ENCODE assay signal across 24 cellular contexts in genomic region chr5:66015296-66015960, GRCh38.
DNase-seq lines count a peak whose midpoint lies in the region; ATAC-seq, FAIRE-seq and TF ChIP-seq lines count a peak whose summit lies in the region.
"Had no signal": no experiment of that assay in that cellular context is flagged by ENCODE, and none has a peak within 500 bp of the region (broad histone marks: within the 10 kb centered on the region; RNA-seq: fewer than 3 reads in every experiment).

No MANE protein-coding gene starts in this region.

- no peaks in the 10 kb centered on the region for H3K9me3 Mint-ChIP-seq in CD8-positive, alpha-beta T cell
- H3K9me3 Mint-ChIP-seq: CD4-positive, CD25-positive, alpha-beta regulatory T cell; HFFc6 had no signal

- H4K20me1 ChIP-seq in endothelial cell of umbilical vein (replicated peaks; ENCODE audit: control insufficient read depth, extremely low read depth, insufficient read depth, low read length), result no peaks in the 10 kb centered on the region

- no peak for DNase-seq in CD8-positive, alpha-beta T cell
- no peak for DNase-seq in Panc1 (ENCODE audit: low read depth, low spot score)
- DNase-seq in endothelial cell of umbilical vein (ENCODE audit: low read depth, low spot score), result peak; percentile 10
- no peak for DNase-seq in WERI-Rb-1
- no peak for DNase-seq in neuronal stem cell (ENCODE audit: low spot score)
- no peak for DNase-seq in NCI-H2029 treated with DMSO at 0.1 percent for 48 hours (lab: John Stamatoyannopoulos, UW)
- DNase-seq: ACHN; AML-193; CD4-positive, CD25-positive, alpha-beta regulatory T cell; DND-41; GOT3; HFFc6; NCI-H1105 treated with DMSO at 0.1 percent for 48 hours; NCI-H1694 treated with DMSO at 0.1 percent for 48 hours; NCI-H226; NCI-H526; PC-9; T-helper 1 cell had no signal

- TF ChIP-seq CTCF in 22Rv1 (IDR thresholded peaks at IDR 0.05), result no peak
- TF ChIP-seq CTCF in CD8-positive, alpha-beta T cell (IDR thresholded peaks at IDR 0.05), result no peak
- TF ChIP-seq CTCF in Panc1 (IDR thresholded peaks at IDR 0.05), result no peak
- TF ChIP-seq CTCF in endothelial cell of umbilical vein (IDR thresholded peaks at IDR 0.05; ENCODE audit: extremely low read depth in 1 of 2, insufficient read depth in 1 of 2, low read depth in 1 of 2, low read length in 2 of 2), result no peak
- TF ChIP-seq CTCF in WERI-Rb-1 (IDR thresholded peaks at IDR 0.05; ENCODE audit: low read depth, low read length), result no peak

- dilution Hi-C loops in endothelial cell of umbilical vein (cut with MboI; ENCODE audit: extremely low pct_ligation_motif_present, low sequenced_read_pairs), result no loop called here

- intact Hi-C loops in CD8-positive, alpha-beta T cell (cut with DNase I, micrococcal nuclease), result loop anchor here (5.0 kb wide), 1 partner anchor 253 kb away; no protein-coding TSS in a partner anchor
- intact Hi-C loops in Panc1 (cut with micrococcal nuclease; ENCODE audit: unreplicated experiment), result no loop called here
- intact Hi-C loops in endothelial cell of umbilical vein (cut with micrococcal nuclease), result no loop called here

- peaks cover 51% of the 10 kb centered on the region for H3K4me1 Mint-ChIP-seq in CD8-positive, alpha-beta T cell (ENCODE audit: low read depth)

- H2BK5ac ChIP-seq in neuronal stem cell (ENCODE audit: low read length), result no peak overlapping the region

- H3K18ac ChIP-seq in neuronal stem cell (ENCODE audit: low read length), result no peak overlapping the region

- H3K9me3 ChIP-seq in CD8-positive, alpha-beta T cell (ENCODE audit: low read length), result no peaks in the 10 kb centered on the region
- H3K9me3 ChIP-seq in Panc1 (ENCODE audit: control insufficient read depth, insufficient read depth, low read depth, low read length) (no peaks in the 10 kb centered on the region), endothelial cell of umbilical vein (replicated peaks; ENCODE audit: control insufficient read depth, insufficient read depth, low read length) (no peaks in the 10 kb centered on the region), WERI-Rb-1 (ENCODE audit: severe bottlenecking) (no peaks in the 10 kb centered on the region), neuronal stem cell (replicated peaks in 1 of 2; ENCODE audit: control insufficient read depth in 2 of 2, insufficient read depth in 1 of 2, low read depth in 1 of 2, low read length in 2 of 2) (peaks cover 0 to 8% of the 10 kb centered on the region in 2 donors)

- no peak for ATAC-seq in CD8-positive, alpha-beta T cell
- ATAC-seq in Panc1 (peak; percentile 66; the same call in 1 of the 2 replicates), HG03039 (IDR thresholded peaks at IDR 0.05; ENCODE audit: unreplicated experiment) (no peak)
- ATAC-seq: GM12878, Right ventricle myocardium inferior had no signal

- H3K27ac ChIP-seq in 22Rv1, result 0 out of 2 replicates have a peak overlapping the region, but pooled peaks have one; percentile 4
- no peak overlapping the region for H3K27ac ChIP-seq in CD8-positive, alpha-beta T cell (ENCODE audit: low read depth, low read length)
- no peak overlapping the region for H3K27ac ChIP-seq in Panc1 (ENCODE audit: low read length)
- no peak overlapping the region for H3K27ac ChIP-seq in endothelial cell of umbilical vein (ENCODE audit: insufficient read depth, low read depth, low read length)
- no peak overlapping the region for H3K27ac ChIP-seq in WERI-Rb-1
- no peak overlapping the region for H3K27ac ChIP-seq in neuronal stem cell (replicated peaks; ENCODE audit: low read length)
- H3K27ac ChIP-seq: PC-9, SK-N-MC had no signal

- H3K4me1 ChIP-seq in CD8-positive, alpha-beta T cell (ENCODE audit: insufficient read depth, low read length), result peaks cover 9% of the 10 kb centered on the region
- H3K4me1 ChIP-seq in Panc1 (ENCODE audit: control insufficient read depth, insufficient read depth, low read length), result no peaks in the 10 kb centered on the region; the same call in 1 of the 2 replicates
- no peaks in the 10 kb centered on the region for H3K4me1 ChIP-seq in endothelial cell of umbilical vein (ENCODE audit: control insufficient read depth, extremely low read depth, insufficient read depth, low read length)
- H3K4me1 ChIP-seq in neuronal stem cell (ENCODE audit: control insufficient read depth in 2 of 2, insufficient read depth in 1 of 2, low read depth in 1 of 2, low read length in 2 of 2), result no peaks in the 10 kb centered on the region

- no peak overlapping the region for H3K14ac ChIP-seq in neuronal stem cell (ENCODE audit: low read length)

- H2BK120ac ChIP-seq in neuronal stem cell (ENCODE audit: low read depth, low read length), result no peak overlapping the region

- H2BK12ac ChIP-seq in neuronal stem cell (ENCODE audit: low read length), result no peak overlapping the region

- H3K4me3 Mint-ChIP-seq in CD8-positive, alpha-beta T cell, result no peak overlapping the region
- H3K4me3 Mint-ChIP-seq: CD4-positive, CD25-positive, alpha-beta regulatory T cell; HFFc6; IgD-negative memory B cell had no signal

- H2BK15ac ChIP-seq in neuronal stem cell (ENCODE audit: low read length), result no peak overlapping the region

- H3K9ac ChIP-seq in endothelial cell of umbilical vein (replicated peaks; ENCODE audit: extremely low read depth, insufficient read depth, low read length), result no peak overlapping the region
- no peak overlapping the region for H3K9ac ChIP-seq in neuronal stem cell (ENCODE audit: low read depth, low read length, poor library complexity)

- H3K27ac Mint-ChIP-seq in CD8-positive, alpha-beta T cell, result peak overlapping the region; percentile 7
- H3K27ac Mint-ChIP-seq: HFFc6 had no signal

- H3K4me3 ChIP-seq in CD8-positive, alpha-beta T cell (ENCODE audit: low read depth, low read length), result no peak overlapping the region
- no peak overlapping the region for H3K4me3 ChIP-seq in Panc1 (ENCODE audit: low read depth in 2 of 2, low read length in 2 of 2)
- no peak overlapping the region for H3K4me3 ChIP-seq in endothelial cell of umbilical vein (replicated peaks in 1 of 3; ENCODE audit: insufficient read depth in 1 of 3, low read depth in 1 of 3, low read length in 3 of 3)
- H3K4me3 ChIP-seq in WERI-Rb-1 (ENCODE audit: low read depth, low read length), result no peak overlapping the region
- H3K4me3 ChIP-seq in neuronal stem cell (ENCODE audit: low read length in 2 of 2), result no peak overlapping the region
- H3K4me3 ChIP-seq: GM12878, PC-9, SK-N-MC had no signal

- WGBS in neuronal stem cell (ENCODE audit: extremely low coverage in 2 of 2, insufficient read length in 2 of 2, insufficient replicate concordance in 1 of 2), 2 donors, result no CpG with 5 or more reads among the region's 5 CpGs

- no peaks in the 10 kb centered on the region for H3K9me1 ChIP-seq in endothelial cell of umbilical vein (replicated peaks; ENCODE audit: control insufficient read depth, extremely low read depth, insufficient read depth, low read length)

- in situ Hi-C loops in Panc1 (cut with HindIII; ENCODE audit: low pct_unique_long_range_greater_than_20kb, low sequenced_read_pairs), result no loop called here

- CTCF ChIA-PET in CD8-positive, alpha-beta T cell (lab: Charles Lee), result no interaction called here
- CTCF ChIA-PET in Panc1 (lab: Charles Lee), result no interaction called here
- CTCF ChIA-PET in endothelial cell of umbilical vein (lab: Charles Lee), result interaction anchor here (1.1 to 1.3 kb wide), 2 partner anchors 9 to 12 kb away, joined by 3 read pairs; no protein-coding TSS in a partner anchor

- no peak overlapping the region for H4K8ac ChIP-seq in neuronal stem cell (ENCODE audit: low read depth, low read length)

- no peak overlapping the region for H3K23ac ChIP-seq in neuronal stem cell (ENCODE audit: low read depth, low read length, poor library complexity)

- no peak overlapping the region for H4K91ac ChIP-seq in neuronal stem cell (ENCODE audit: low read depth, low read length, poor library complexity)

- H2AK5ac ChIP-seq in neuronal stem cell (ENCODE audit: low read depth, low read length), result no peak overlapping the region

- TF ChIP-seq POLR2A in endothelial cell of umbilical vein (IDR thresholded peaks at IDR 0.05; ENCODE audit: low read depth, low read length), result no peak

- no peak overlapping the region for H3K4me2 ChIP-seq in endothelial cell of umbilical vein (ENCODE audit: insufficient read depth, low read length)
- H3K4me2 ChIP-seq in neuronal stem cell (ENCODE audit: insufficient read depth, low read length, poor library complexity, severe bottlenecking), result no peak overlapping the region
- H3K4me2 ChIP-seq: PC-9 had no signal

- H3K36me3 ChIP-seq in CD8-positive, alpha-beta T cell (ENCODE audit: insufficient read depth, low read length), result peaks cover 4% of the 10 kb centered on the region
- H3K36me3 ChIP-seq in Panc1 (ENCODE audit: control insufficient read depth, insufficient read depth, low read length) (peaks cover 12% of the 10 kb centered on the region; the same call in 1 of the 2 replicates), endothelial cell of umbilical vein (ENCODE audit: control insufficient read depth in 2 of 2, extremely low read depth in 1 of 2, insufficient read depth in 2 of 2, low read length in 2 of 2) (peaks cover 0 to 3% of the 10 kb centered on the region in 2 experiments), WERI-Rb-1 (no peaks in the 10 kb centered on the region; the same call in none of the 2 replicates), neuronal stem cell (replicated peaks in 1 of 2; ENCODE audit: control insufficient read depth in 2 of 2, insufficient read depth in 2 of 2, low read length in 2 of 2) (peaks cover 0 to 79% of the 10 kb centered on the region in 2 donors)

- no peaks in the 10 kb centered on the region for H3K27me3 Mint-ChIP-seq in CD8-positive, alpha-beta T cell (ENCODE audit: low read depth)
- H3K27me3 Mint-ChIP-seq: CD4-positive, CD25-positive, alpha-beta regulatory T cell; IgD-negative memory B cell had no signal

- H3K36me3 Mint-ChIP-seq in CD8-positive, alpha-beta T cell, result peaks cover 55% of the 10 kb centered on the region

- peaks cover 7% of the 10 kb centered on the region for H3K79me2 ChIP-seq in endothelial cell of umbilical vein (ENCODE audit: control insufficient read depth, insufficient read depth, low read length)

- H2AFZ ChIP-seq in endothelial cell of umbilical vein (ENCODE audit: low read depth, low read length) (no peak overlapping the region), neuronal stem cell (ENCODE audit: low read length) (no peak overlapping the region)
- H2AFZ ChIP-seq: PC-9 had no signal

- no peaks in the 10 kb centered on the region for H3K27me3 ChIP-seq in CD8-positive, alpha-beta T cell (ENCODE audit: insufficient read depth, low read length)
- no peaks in the 10 kb centered on the region for H3K27me3 ChIP-seq in Panc1 (ENCODE audit: control insufficient read depth, insufficient read depth, low read length)
- no peaks in the 10 kb centered on the region for H3K27me3 ChIP-seq in endothelial cell of umbilical vein (ENCODE audit: control insufficient read depth in 2 of 2, insufficient read depth in 2 of 2, low read length in 2 of 2)
- H3K27me3 ChIP-seq in WERI-Rb-1 (ENCODE audit: insufficient read depth, low read depth, severe bottlenecking), result no peaks in the 10 kb centered on the region
- no peaks in the 10 kb centered on the region for H3K27me3 ChIP-seq in neuronal stem cell (ENCODE audit: control insufficient read depth in 3 of 3, insufficient read depth in 3 of 3, low read depth in 1 of 3, low read length in 3 of 3)

- H3K79me1 ChIP-seq in neuronal stem cell (ENCODE audit: low read depth, low read length), result no peaks in the 10 kb centered on the region

- no peak for FAIRE-seq in endothelial cell of umbilical vein (lab: Jason Lieb, UNC)
- FAIRE-seq: GM12878 had no signal

- BruUV-seq in Panc1 (replicated peaks; lab: Mats Ljungman, UMichigan) (no TSS peak), endothelial cell of umbilical vein (replicated peaks; lab: Mats Ljungman, UMichigan) (no TSS peak)

- POLR2A ChIA-PET in CD8-positive, alpha-beta T cell (lab: Charles Lee), result no interaction called here
- POLR2A ChIA-PET in Panc1 (lab: Charles Lee), result no interaction called here
- POLR2A ChIA-PET in endothelial cell of umbilical vein (lab: Charles Lee), result no interaction called here

- no peak overlapping the region for H3K4ac ChIP-seq in neuronal stem cell (ENCODE audit: low read length)

Comparison
In these comparisons a context has a peak if more than half of its experiments do, and no peak if none do; other contexts are left out.
1. intact Hi-C loops: an anchor here in CD8-positive, alpha-beta T cell (5.0 kb wide); none called in Panc1 and endothelial cell of umbilical vein.